In the genomic region with DNA sequence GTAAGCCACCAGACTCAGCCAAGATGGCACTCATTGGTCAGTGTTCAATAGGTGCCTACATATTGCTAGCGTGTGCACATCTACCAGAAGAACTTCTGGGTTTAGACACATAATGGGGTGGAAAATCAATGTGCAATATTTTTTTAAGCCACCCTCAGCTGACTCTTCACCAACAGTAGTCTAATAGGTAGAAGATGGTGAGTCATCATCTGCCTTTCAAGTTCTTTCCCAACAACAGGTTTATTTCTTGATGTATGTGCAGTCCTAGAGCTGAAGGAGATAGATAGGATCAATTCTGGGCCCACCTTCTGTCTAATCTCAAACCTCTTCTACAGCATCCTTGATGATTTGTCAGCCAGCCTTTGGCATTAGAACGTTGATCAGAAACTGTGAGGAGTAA, we compare ENCODE assay signal across 14 cellular contexts.
"Had no signal": no experiment of that assay in that cellular context is flagged by ENCODE, and none has a peak within 500 bp of the region (broad histone marks: within the 10 kb centered on the region; RNA-seq: fewer than 3 reads in every experiment).

No MANE protein-coding gene starts in this region.

- H3K36me3 ChIP-seq: cardiac muscle cell, right atrium auricular region, transverse colon had no signal

- H3K9me3 Mint-ChIP-seq: activated naive CD8-positive, alpha-beta T cell treated with anti-CD3 and anti-CD28 coated beads, Interleukin-2, amount 50 U/mL, for 24 hours had no signal

- H3K27ac Mint-ChIP-seq: activated naive CD8-positive, alpha-beta T cell treated with anti-CD3 and anti-CD28 coated beads, Interleukin-2, amount 50 U/mL, for 24 hours; naive thymus-derived CD8-positive, alpha-beta T cell had no signal

- H3K27me3 ChIP-seq: gastroesophageal sphincter, right atrium auricular region had no signal

- H3K4me3 ChIP-seq: cardiac muscle cell, gastroesophageal sphincter, heart right ventricle, mucosa of descending colon, right atrium auricular region, smooth muscle cell, transverse colon had no signal

- H3K4me3 Mint-ChIP-seq: activated naive CD8-positive, alpha-beta T cell treated with anti-CD3 and anti-CD28 coated beads, Interleukin-2, amount 50 U/mL, for 24 hours; naive thymus-derived CD8-positive, alpha-beta T cell had no signal

- ATAC-seq: activated CD4-positive, CD25-positive, alpha-beta regulatory T cell treated with anti-CD3 and anti-CD28 coated beads, Interleukin-2, amount 50 U/mL, for 24 hours; activated naive CD8-positive, alpha-beta T cell treated with anti-CD3 and anti-CD28 coated beads, Interleukin-2, amount 50 U/mL, for 24 hours; mucosa of descending colon; naive thymus-derived CD8-positive, alpha-beta T cell had no signal

- DNase-seq: activated naive CD4-positive, alpha-beta T cell treated with Interleukin-2 at 50 U/mL for 16 hours; activated naive CD8-positive, alpha-beta T cell treated with anti-CD3 and anti-CD28 coated beads, Interleukin-2, amount 50 U/mL, for 24 hours; heart right ventricle; mucosa of descending colon; naive thymus-derived CD8-positive, alpha-beta T cell; stimulated activated CD4-positive, alpha-beta T cell treated with anti-CD3 and anti-CD28 coated beads, Interleukin-4, amount 100 ng/mL, for 4 hours; stimulated activated CD8-positive, alpha-beta memory T cell treated with anti-CD3 and anti-CD28 coated beads, Interleukin-4, amount 100 ng/mL, for 48 hours; stimulated activated naive CD4-positive, alpha-beta T cell treated with Interleukin-2 at 50 U/mL for 16 hours; transverse colon had no signal

- H3K27ac ChIP-seq: cardiac muscle cell, gastroesophageal sphincter, right atrium auricular region, transverse colon had no signal

- H3K9me3 ChIP-seq: gastroesophageal sphincter, heart right ventricle, mucosa of descending colon, right atrium auricular region, transverse colon had no signal

- H3K4me2 ChIP-seq: smooth muscle cell had no signal
